ENCODE assay signal across 11 cellular contexts in the genomic region with DNA sequence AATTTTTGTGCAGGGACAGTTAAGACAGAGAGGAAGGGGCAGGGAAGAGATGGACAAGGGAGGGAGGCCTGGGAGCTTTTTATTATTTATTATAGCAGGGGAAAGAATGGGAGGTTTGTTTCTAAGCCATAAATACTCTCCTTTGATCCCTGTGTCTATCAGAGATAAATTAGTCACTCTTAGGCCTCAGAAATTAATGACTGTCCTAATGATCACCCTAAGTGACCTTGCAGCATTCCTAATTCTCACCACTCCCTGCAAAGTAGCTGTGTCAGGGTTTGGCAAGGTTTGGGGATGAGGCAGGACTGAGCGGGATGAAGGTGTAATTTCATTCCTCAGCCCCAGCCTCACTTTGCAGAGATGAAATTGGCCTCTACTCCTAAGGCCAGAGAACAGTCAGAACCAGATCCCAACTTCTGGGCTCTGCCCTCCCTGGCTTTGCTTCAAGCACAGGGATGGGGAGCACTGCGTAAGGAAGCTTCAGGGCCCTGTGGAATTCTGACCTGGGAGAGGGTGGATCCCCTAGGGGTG.
DNase-seq lines count a peak whose midpoint lies in the region; ATAC-seq and TF ChIP-seq lines count a peak whose summit lies in the region.
"Had no signal": no experiment of that assay in that cellular context is flagged by ENCODE, and none has a peak within 500 bp of the region (broad histone marks: within the 10 kb centered on the region; RNA-seq: fewer than 3 reads in every experiment).

No MANE protein-coding gene starts in this region.

- H3K4me1 ChIP-seq in HEK293 (ENCODE audit: control insufficient read depth, insufficient read depth, low read length), result peaks cover 10% of the 10 kb centered on the region
- peaks cover 6% of the 10 kb centered on the region for H3K4me1 ChIP-seq in CD8-positive, alpha-beta memory T cell (ENCODE audit: insufficient read depth, low read length)

- TF ChIP-seq CTCF in HEK293 (tag by site-specific recombination; IDR thresholded peaks at IDR 0.05) (no peak), brain (conservative IDR thresholded peaks at IDR 0.05) (no peak)

- peak overlapping the region; percentile 82 for H3K27ac ChIP-seq in HEK293 (ENCODE audit: extremely low read depth, low read depth, low read length)
- H3K27ac ChIP-seq in layer of hippocampus (ENCODE audit: low read depth, low read length), result peak overlapping the region; percentile 79
- H3K27ac ChIP-seq in CD8-positive, alpha-beta memory T cell (ENCODE audit: low read depth, low read length), result no peak overlapping the region

- POLR2A ChIA-PET in HEK293 (lab: Yijun Ruan, JAX), result interaction anchor here (0.9 to 1.2 kb wide), 2 partner anchors 210 to 215 kb away, joined by 3 to 5 read pairs; no protein-coding TSS in a partner anchor
- POLR2A ChIA-PET in CD8-positive, alpha-beta memory T cell (lab: Charles Lee), result no interaction called here

- H3K27ac Mint-ChIP-seq in brain, result peak overlapping the region; percentile 68 to 95 (median 74)
- H3K27ac Mint-ChIP-seq in stimulated activated memory B cell treated with anti-CD40 and anti-IgM and Interleukin-4, amounts not matched to agents 10 μg/mL and 1 μg/mL and 100 μg/mL, for 72 hours, result peak overlapping the region; percentile 50
- H3K27ac Mint-ChIP-seq in CD8-positive, alpha-beta memory T cell, result peak overlapping the region in 1 of 8 donors; percentile 29

- H3K27me3 Mint-ChIP-seq in brain, result peaks cover 3% of the 10 kb centered on the region
- H3K27me3 Mint-ChIP-seq in stimulated activated memory B cell treated with anti-CD40 and anti-IgM and Interleukin-4, amounts not matched to agents 10 μg/mL and 1 μg/mL and 100 μg/mL, for 72 hours, result no peaks in the 10 kb centered on the region
- H3K27me3 Mint-ChIP-seq in CD8-positive, alpha-beta memory T cell, result peaks cover 0 to 12% of the 10 kb centered on the region in 2 donors

- H3K36me3 Mint-ChIP-seq in brain, result no peaks in the 10 kb centered on the region
- no peaks in the 10 kb centered on the region for H3K36me3 Mint-ChIP-seq in stimulated activated memory B cell treated with anti-CD40 and anti-IgM and Interleukin-4, amounts not matched to agents 10 μg/mL and 1 μg/mL and 100 μg/mL, for 72 hours
- H3K36me3 Mint-ChIP-seq in CD8-positive, alpha-beta memory T cell, result no peaks in the 10 kb centered on the region

- DNase-seq in CD8-positive, alpha-beta memory T cell, result no peak
- no peak for DNase-seq in activated CD4-positive, alpha-beta T cell treated with anti-CD3 and anti-CD28 coated beads, Interleukin-2, amount 50 U/mL, for 1 hour
- no peak for DNase-seq in ecto neural progenitor cell (ENCODE audit: low spot score)
- DNase-seq in NCI-H1048 (lab: John Stamatoyannopoulos, UW), result no peak
- DNase-seq: H7, NCI-H510A treated with DMSO at 0.1 percent for 48 hours had no signal

- H3K4me1 Mint-ChIP-seq in brain, result peaks cover 16% of the 10 kb centered on the region
- H3K4me1 Mint-ChIP-seq in stimulated activated memory B cell treated with anti-CD40 and anti-IgM and Interleukin-4, amounts not matched to agents 10 μg/mL and 1 μg/mL and 100 μg/mL, for 72 hours, result peaks cover 23% of the 10 kb centered on the region
- H3K4me1 Mint-ChIP-seq in CD8-positive, alpha-beta memory T cell, result peaks cover 18 to 29% (median 20%) of the 10 kb centered on the region in 3 donors

- no peak for ATAC-seq in stimulated activated memory B cell treated with anti-CD40 and anti-IgM and Interleukin-4, amounts not matched to agents 10 μg/mL and 1 μg/mL and 100 μg/mL, for 72 hours

- CTCF ChIA-PET in HEK293 (lab: Yijun Ruan, JAX), result interaction anchor here (0.7 to 2.0 kb wide), 16 partner anchors 9 to 1461 kb away, joined by 3 to 26 read pairs (median 4); no protein-coding TSS in a partner anchor
- CTCF ChIA-PET in CD8-positive, alpha-beta memory T cell (lab: Charles Lee), result interaction anchor here (1.1 to 2.1 kb wide), 9 partner anchors 8 to 494 kb away, joined by 3 to 10 read pairs (median 4); no protein-coding TSS in a partner anchor

- no peaks in the 10 kb centered on the region for H3K9me3 ChIP-seq in HEK293 (ENCODE audit: control insufficient read depth, insufficient read depth, low read depth, low read length)
- no peaks in the 10 kb centered on the region for H3K9me3 ChIP-seq in CD8-positive, alpha-beta memory T cell (ENCODE audit: low read length)

- H3K36me3 ChIP-seq in HEK293 (ENCODE audit: control insufficient read depth in 2 of 2, insufficient read depth in 1 of 2, low read length in 2 of 2), result no peaks in the 10 kb centered on the region
- H3K36me3 ChIP-seq in CD8-positive, alpha-beta memory T cell (ENCODE audit: insufficient read depth, low read length), result no peaks in the 10 kb centered on the region

- no peak overlapping the region for H3K4me3 Mint-ChIP-seq in brain
- no peak overlapping the region for H3K4me3 Mint-ChIP-seq in stimulated activated memory B cell treated with anti-CD40 and anti-IgM and Interleukin-4, amounts not matched to agents 10 μg/mL and 1 μg/mL and 100 μg/mL, for 72 hours
- H3K4me3 Mint-ChIP-seq in CD8-positive, alpha-beta memory T cell, result no peak overlapping the region
- H3K4me3 Mint-ChIP-seq: T-helper 1 cell treated with Interleukin-12 subunit alpha and Interleukin-12 subunit beta and Interleukin-4 antibody, amounts not matched to agents 30 μg/mL and 1 μg/mL, for 36 hours had no signal

- peaks cover 0 to 3% (median 0%) of the 10 kb centered on the region in 5 experiments for H3K9me3 Mint-ChIP-seq in brain
- H3K9me3 Mint-ChIP-seq in stimulated activated memory B cell treated with anti-CD40 and anti-IgM and Interleukin-4, amounts not matched to agents 10 μg/mL and 1 μg/mL and 100 μg/mL, for 72 hours, result no peaks in the 10 kb centered on the region
- peaks cover 0 to 1% (median 0%) of the 10 kb centered on the region in 5 donors for H3K9me3 Mint-ChIP-seq in CD8-positive, alpha-beta memory T cell
- H3K9me3 Mint-ChIP-seq: T-helper 1 cell treated with Interleukin-12 subunit alpha and Interleukin-12 subunit beta and Interleukin-4 antibody, amounts not matched to agents 30 μg/mL and 1 μg/mL, for 36 hours had no signal

- H3K27me3 ChIP-seq in layer of hippocampus (ENCODE audit: control insufficient read depth, insufficient read depth, low read length), result no peaks in the 10 kb centered on the region
- H3K27me3 ChIP-seq in CD8-positive, alpha-beta memory T cell (ENCODE audit: insufficient read depth, low read length, poor library complexity, severe bottlenecking), result no peaks in the 10 kb centered on the region

- H3K4me3 ChIP-seq in HEK293 (ENCODE audit: low read depth, low read length), result no peak overlapping the region
- H3K4me3 ChIP-seq in CD8-positive, alpha-beta memory T cell (ENCODE audit: low read length), result no peak overlapping the region

TF ChIP-seq in HEK293, 187 proteins besides CTCF, POLR2A, EP300 and RAD21:
- TF ChIP-seq FEZF1 (tag by site-specific recombination; IDR thresholded peaks at IDR 0.05) (no peak), SCRT1 (tag by site-specific recombination; IDR thresholded peaks at IDR 0.05; ENCODE audit: borderline replicate concordance) (no peak), ZNF19 (tag by site-specific recombination; IDR thresholded peaks at IDR 0.05; ENCODE audit: low read depth) (no peak), ZNF394 (tag by site-specific recombination; IDR thresholded peaks at IDR 0.05; ENCODE audit: borderline replicate concordance) (no peak), ZNF658 (tag by site-specific recombination; IDR thresholded peaks at IDR 0.05) (no peak), ZNF501 (tag by site-specific recombination; IDR thresholded peaks at IDR 0.05) (no peak), ZNF843 (tag by site-specific recombination; IDR thresholded peaks at IDR 0.05) (no peak)
- TF ChIP-seq, protein P1, sequence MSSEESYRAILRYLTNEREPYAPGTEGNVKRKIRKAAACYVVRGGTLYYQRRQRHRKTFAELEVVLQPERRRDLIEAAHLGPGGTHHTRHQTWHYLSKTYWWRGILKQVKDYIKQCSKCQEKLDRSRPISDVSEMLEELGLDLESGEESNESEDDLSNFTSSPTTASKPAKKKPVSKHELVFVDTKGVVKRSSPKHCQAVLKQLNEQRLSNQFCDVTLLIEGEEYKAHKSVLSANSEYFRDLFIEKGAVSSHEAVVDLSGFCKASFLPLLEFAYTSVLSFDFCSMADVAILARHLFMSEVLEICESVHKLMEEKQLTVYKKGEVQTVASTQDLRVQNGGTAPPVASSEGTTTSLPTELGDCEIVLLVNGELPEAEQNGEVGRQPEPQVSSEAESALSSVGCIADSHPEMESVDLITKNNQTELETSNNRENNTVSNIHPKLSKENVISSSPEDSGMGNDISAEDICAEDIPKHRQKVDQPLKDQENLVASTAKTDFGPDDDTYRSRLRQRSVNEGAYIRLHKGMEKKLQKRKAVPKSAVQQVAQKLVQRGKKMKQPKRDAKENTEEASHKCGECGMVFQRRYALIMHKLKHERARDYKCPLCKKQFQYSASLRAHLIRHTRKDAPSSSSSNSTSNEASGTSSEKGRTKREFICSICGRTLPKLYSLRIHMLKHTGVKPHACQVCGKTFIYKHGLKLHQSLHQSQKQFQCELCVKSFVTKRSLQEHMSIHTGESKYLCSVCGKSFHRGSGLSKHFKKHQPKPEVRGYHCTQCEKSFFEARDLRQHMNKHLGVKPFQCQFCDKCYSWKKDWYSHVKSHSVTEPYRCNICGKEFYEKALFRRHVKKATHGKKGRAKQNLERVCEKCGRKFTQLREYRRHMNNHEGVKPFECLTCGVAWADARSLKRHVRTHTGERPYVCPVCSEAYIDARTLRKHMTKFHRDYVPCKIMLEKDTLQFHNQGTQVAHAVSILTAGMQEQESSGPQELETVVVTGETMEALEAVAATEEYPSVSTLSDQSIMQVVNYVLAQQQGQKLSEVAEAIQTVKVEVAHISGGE (tag by site-specific recombination; conservative IDR thresholded peaks at IDR 0.05; ENCODE audit: low read depth), result no peak
- TF ChIP-seq, protein P2, sequence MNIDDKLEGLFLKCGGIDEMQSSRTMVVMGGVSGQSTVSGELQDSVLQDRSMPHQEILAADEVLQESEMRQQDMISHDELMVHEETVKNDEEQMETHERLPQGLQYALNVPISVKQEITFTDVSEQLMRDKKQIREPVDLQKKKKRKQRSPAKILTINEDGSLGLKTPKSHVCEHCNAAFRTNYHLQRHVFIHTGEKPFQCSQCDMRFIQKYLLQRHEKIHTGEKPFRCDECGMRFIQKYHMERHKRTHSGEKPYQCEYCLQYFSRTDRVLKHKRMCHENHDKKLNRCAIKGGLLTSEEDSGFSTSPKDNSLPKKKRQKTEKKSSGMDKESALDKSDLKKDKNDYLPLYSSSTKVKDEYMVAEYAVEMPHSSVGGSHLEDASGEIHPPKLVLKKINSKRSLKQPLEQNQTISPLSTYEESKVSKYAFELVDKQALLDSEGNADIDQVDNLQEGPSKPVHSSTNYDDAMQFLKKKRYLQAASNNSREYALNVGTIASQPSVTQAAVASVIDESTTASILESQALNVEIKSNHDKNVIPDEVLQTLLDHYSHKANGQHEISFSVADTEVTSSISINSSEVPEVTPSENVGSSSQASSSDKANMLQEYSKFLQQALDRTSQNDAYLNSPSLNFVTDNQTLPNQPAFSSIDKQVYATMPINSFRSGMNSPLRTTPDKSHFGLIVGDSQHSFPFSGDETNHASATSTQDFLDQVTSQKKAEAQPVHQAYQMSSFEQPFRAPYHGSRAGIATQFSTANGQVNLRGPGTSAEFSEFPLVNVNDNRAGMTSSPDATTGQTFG (tag by site-specific recombination; IDR thresholded peaks at IDR 0.05; ENCODE audit: borderline replicate concordance), result no peak
